10 cellular contexts compared by ENCODE assay signal in genomic region chr10:92001995-92002394, GRCh38.
"Had no signal": no experiment of that assay in that cellular context is flagged by ENCODE, and none has a peak within 500 bp of the region (broad histone marks: within the 10 kb centered on the region; RNA-seq: fewer than 3 reads in every experiment).

No MANE protein-coding gene starts in this region.

- H3K9ac ChIP-seq: KMS-11 had no signal

- ATAC-seq: GM23338 had no signal

- H3K27ac ChIP-seq: KMS-11 had no signal

- FAIRE-seq: H1, H54, HTR-8/SVneo had no signal

- H3K4me3 ChIP-seq: GM23338 had no signal

- H3K4me2 ChIP-seq: GM23338, KMS-11 had no signal

- H2AFZ ChIP-seq: GM23338 had no signal

- DNase-seq: H9, HCEC 1CT, IMR-90, Karpas-422, KBM-7 had no signal
